23 cellular contexts compared by ENCODE assay signal in genomic region chr13:41056996-41057711, GRCh38. TPM values are rescaled to one million over a fixed set of nuclear protein-coding genes. Genes with fewer than 3 reads are reported as not detected.
A peak's percentile ranks its signal among the peaks of the same experiment; 100 is the strongest.
DNase-seq lines count a peak whose midpoint lies in the region; ATAC-seq, FAIRE-seq and TF ChIP-seq lines count a peak whose summit lies in the region.
"Had no signal": no experiment of that assay in that cellular context is flagged by ENCODE, and none has a peak within 500 bp of the region (broad histone marks: within the 10 kb centered on the region; RNA-seq: fewer than 3 reads in every experiment).

No MANE protein-coding gene starts in this region.

- intact Hi-C loops in HepG2 (cut with micrococcal nuclease; ENCODE audit: unreplicated experiment), result loop anchor here (5.0 kb wide), 1 partner anchor 40 kb away; the partner anchor contains the start of gene ELF1
- intact Hi-C loops in right lobe of liver (cut with DNase I), result no loop called here

- H3K9me3 Mint-ChIP-seq in neural crest cell, result no peaks in the 10 kb centered on the region
- H3K9me3 Mint-ChIP-seq: activated CD4-positive, alpha-beta memory T cell treated with anti-CD3 and anti-CD28 coated beads for 36 hours; CD8-positive, alpha-beta T cell; central memory CD8-positive, alpha-beta T cell; nephron progenitor cell; T-helper 2 cell treated with Interferon-gamma antibody and Interleukin-4, amounts not matched to agents 5 μg/mL and 100 μg/mL, for 36 hours had no signal

- H3K27ac ChIP-seq in HepG2 (ENCODE audit: extremely low read length, insufficient read depth, low read length) (peak overlapping the region; percentile 98), right lobe of liver (no peak overlapping the region)
- H3K27ac ChIP-seq: SJSA1 had no signal

- peaks cover 53% of the 10 kb centered on the region for H4K20me1 ChIP-seq in HepG2 (ENCODE audit: insufficient read depth, low read length)

- no peak for TF ChIP-seq RAD21 in HepG2 (CRISPR knock-in tag; IDR thresholded peaks at IDR 0.05)

- H3K9ac ChIP-seq in HepG2 (ENCODE audit: insufficient read depth, low read depth, low read length), result peak overlapping the region; percentile 14
- H3K9ac ChIP-seq in adipocyte (ENCODE audit: low read length), result no peak overlapping the region

- DNase-seq in HepG2 (ENCODE audit: low spot score), result peak; percentile 63
- no peak for DNase-seq in right lobe of liver
- DNase-seq in adipocyte (ENCODE audit: low read depth), result no peak
- DNase-seq in neural crest cell (ENCODE audit: low read depth, low spot score), result no peak
- DNase-seq in T-helper 1 cell, result no peak
- DNase-seq in SKM-1 (lab: John Stamatoyannopoulos, UW; ENCODE audit: unreplicated experiment), result no peak
- DNase-seq: activated CD4-positive, alpha-beta memory T cell treated with anti-CD3 and anti-CD28 coated beads for 36 hours; amygdala; CD8-positive, alpha-beta T cell; DMS79; H7; KG1; midbrain; NCI-H187; nephron progenitor cell; stimulated activated CD4-positive, alpha-beta T cell treated with anti-CD3 and anti-CD28 coated beads, Interleukin-4, amount 100 ng/mL, for 1 hour had no signal

- H2AFZ ChIP-seq in HepG2 (ENCODE audit: low read length), result no peak overlapping the region

- WGBS in HepG2 (ENCODE audit: low lambda C conversion rate), result 19% methylated on average over 9 of the region's 9 CpGs
- WGBS in right lobe of liver (ENCODE audit: insufficient coverage, low coverage, low lambda C conversion rate, missing lambda C conversion rate), result 67% methylated on average over 9 of the region's 9 CpGs

- CTCF ChIA-PET in HepG2 (lab: Yijun Ruan, JAX; ENCODE audit: low intra/inter-chr PET ratio, low total read pairs), result no interaction called here

- TF ChIP-seq POLR2A in HepG2 (IDR thresholded peaks at IDR 0.05; ENCODE audit: insufficient read depth in 1 of 2, low read depth in 2 of 2, low read length in 2 of 2) (no peak), right lobe of liver (IDR thresholded peaks at IDR 0.05) (no peak)

- H3K4me3 ChIP-seq in HepG2 (replicated peaks in 1 of 3; ENCODE audit: insufficient read depth in 1 of 3, low read depth in 2 of 3, low read length in 3 of 3), result peak overlapping the region in 2 of 3 experiments; percentile 1 to 90; a peak in 3 of 6 replicates
- no peak overlapping the region for H3K4me3 ChIP-seq in right lobe of liver
- H3K4me3 ChIP-seq in adipocyte (ENCODE audit: low read length), result peak overlapping the region; percentile 97
- H3K4me3 ChIP-seq: SJSA1, skin epidermis had no signal

- in situ Hi-C loops in HepG2 (cut with HindIII; ENCODE audit: extremely low pct_ligation_motif_present, low pct_unique_long_range_greater_than_20kb), result loop anchor here (10.0 kb wide), 1 partner anchor 82 kb away; no protein-coding TSS in a partner anchor

- TF ChIP-seq EP300 in HepG2 (IDR thresholded peaks at IDR 0.05; ENCODE audit: low read depth in 2 of 2, low read length in 2 of 2), result peak in 1 of 2 experiments; percentile 63; a peak in 2 of 4 replicates
- no peak for TF ChIP-seq EP300 in HepG2 (CRISPR knock-in tag; IDR thresholded peaks at IDR 0.05; ENCODE audit: borderline replicate concordance)

- peak; percentile 59 for FAIRE-seq in HepG2 (lab: Jason Lieb, UNC)
- FAIRE-seq: frontal cortex had no signal

- POLR2A ChIA-PET in HepG2 (lab: Yijun Ruan, JAX), result interaction anchor here (0.9 to 1.0 kb wide), 2 partner anchors 37 to 48 kb away, joined by 3 to 4 read pairs; no protein-coding TSS in a partner anchor

- H3K27ac Mint-ChIP-seq in neural crest cell (ENCODE audit: unreplicated experiment), result no peak overlapping the region
- H3K27ac Mint-ChIP-seq: activated CD4-positive, alpha-beta memory T cell treated with anti-CD3 and anti-CD28 coated beads for 36 hours; nephron progenitor cell; T-helper 2 cell treated with Interferon-gamma antibody and Interleukin-4, amounts not matched to agents 5 μg/mL and 100 μg/mL, for 36 hours had no signal

- peak overlapping the region; percentile 50 for H3K4me3 Mint-ChIP-seq in neural crest cell
- H3K4me3 Mint-ChIP-seq: activated CD4-positive, alpha-beta memory T cell treated with anti-CD3 and anti-CD28 coated beads for 36 hours; CD8-positive, alpha-beta T cell; central memory CD8-positive, alpha-beta T cell had no signal

- H3K27me3 Mint-ChIP-seq in neural crest cell (ENCODE audit: low read depth), result peaks cover 14% of the 10 kb centered on the region
- H3K27me3 Mint-ChIP-seq: activated CD4-positive, alpha-beta memory T cell treated with anti-CD3 and anti-CD28 coated beads for 36 hours; central memory CD8-positive, alpha-beta T cell had no signal

- no peaks in the 10 kb centered on the region; a peak in 1 of 5 replicates for H3K27me3 ChIP-seq in HepG2 (ENCODE audit: control insufficient read depth in 1 of 2, insufficient read depth in 2 of 2, low read length in 2 of 2)
- no peaks in the 10 kb centered on the region for H3K27me3 ChIP-seq in right lobe of liver
- no peaks in the 10 kb centered on the region for H3K27me3 ChIP-seq in adipocyte (replicated peaks; ENCODE audit: control insufficient read depth, insufficient read depth, low read length)
- H3K27me3 ChIP-seq: SJSA1 had no signal

- peaks cover 38% of the 10 kb centered on the region for H3K4me1 Mint-ChIP-seq in neural crest cell

- H3K36me3 ChIP-seq in HepG2 (replicated peaks in 1 of 2; ENCODE audit: control insufficient read depth in 1 of 2, insufficient read depth in 2 of 2, low read length in 2 of 2) (no peaks in the 10 kb centered on the region), right lobe of liver (no peaks in the 10 kb centered on the region), adipocyte (ENCODE audit: control insufficient read depth, insufficient read depth, low read length, severe bottlenecking) (no peaks in the 10 kb centered on the region)

- peaks cover 69% of the 10 kb centered on the region for H3K4me1 ChIP-seq in HepG2 (ENCODE audit: insufficient read depth, low read length)
- peaks cover 0 to 72% (median 20%) of the 10 kb centered on the region in 4 donors for H3K4me1 ChIP-seq in right lobe of liver
- peaks cover 57% of the 10 kb centered on the region for H3K4me1 ChIP-seq in adipocyte (ENCODE audit: control insufficient read depth, insufficient read depth, low read length)

- peak overlapping the region; percentile 86 for H3K4me2 ChIP-seq in HepG2 (ENCODE audit: low read depth, low read length)

- ATAC-seq in HepG2 (no peak), right lobe of liver (no peak), esophagus mucosa (no peak), GM21367 (IDR thresholded peaks at IDR 0.05; ENCODE audit: unreplicated experiment) (no peak)
- ATAC-seq: CD8-positive, alpha-beta T cell had no signal

- H3K36me3 Mint-ChIP-seq in neural crest cell (ENCODE audit: low read depth), result no peaks in the 10 kb centered on the region

- peaks cover 92% of the 10 kb centered on the region for H3K79me2 ChIP-seq in HepG2 (ENCODE audit: insufficient read depth, low read length)

- no TSS peak for BruUV-seq in HepG2 (replicated peaks; lab: Mats Ljungman, UMichigan)

- H3K9me3 ChIP-seq in HepG2 (ENCODE audit: low read length) (no peaks in the 10 kb centered on the region), right lobe of liver (no peaks in the 10 kb centered on the region), adipocyte (ENCODE audit: control insufficient read depth, low read length) (no peaks in the 10 kb centered on the region)
- H3K9me3 ChIP-seq: SJSA1 had no signal

- TF ChIP-seq CTCF in HepG2 (CRISPR knock-in tag; IDR thresholded peaks at IDR 0.05) (no peak), right lobe of liver (IDR thresholded peaks at IDR 0.05) (no peak), neural crest cell (conservative IDR thresholded peaks at IDR 0.05) (no peak)

RNA-seq across cellular contexts. Expression of gene WBP4, which starts 4.2 kb away (rescaled TPM):
- total RNA-seq in HepG2 (2016; rRNA removed; fragmentation: Illumina TruSeq; extraction: Trizol) (11.7 and 16.8 TPM in 2 replicates), right lobe of liver (1 to 10 TPM; 3.8 to 6.9 (median 4.6) TPM), neural crest cell (8.3 and 8.7 TPM in 2 replicates), esophagus mucosa (5.3 TPM)
- total RNA-seq in HepG2 (2016; cell fraction: cytosol; rRNA removed; fragmentation: Illumina TruSeq; extraction: Trizol; ENCODE audit: low read depth), result 1.8 and 2.7 TPM in 2 replicates
- total RNA-seq in HepG2 (2016; cell fraction: insoluble cytoplasmic fraction; rRNA removed; fragmentation: Illumina TruSeq; extraction: Trizol), result 12.5 and 16.9 TPM in 2 replicates
- total RNA-seq in HepG2 (2016; cell fraction: membrane; rRNA removed; fragmentation: Illumina TruSeq; extraction: Trizol), result 4.5 and 4.9 TPM in 2 replicates
- 8.6 and 8.7 TPM in 2 replicates for total RNA-seq in HepG2 (2016; cell fraction: nucleus; rRNA removed; fragmentation: Illumina TruSeq; extraction: Trizol)
- 5.6 and 6.7 TPM in 2 replicates for polyA plus RNA-seq in HepG2 (2011; rRNA removed)
- 2.7 and 3.8 TPM in 2 replicates for polyA plus RNA-seq in HepG2 (2011; cell fraction: cytosol; rRNA removed)
- 2.8 and 4.4 TPM in 2 replicates for polyA plus RNA-seq in HepG2 (2011; cell fraction: nucleus; rRNA removed)
- 9.8 and 11.1 TPM in 2 replicates for polyA plus RNA-seq in HepG2 (2012)
- 1.0 and 1.1 TPM in 2 replicates for polyA plus RNA-seq in HepG2 (2016; cell fraction: cytosol; fragmentation: Illumina TruSeq; extraction: Trizol; ENCODE audit: low read depth)
- polyA plus RNA-seq in HepG2 (2016; cell fraction: insoluble cytoplasmic fraction; fragmentation: Illumina TruSeq; extraction: Trizol; ENCODE audit: low read depth), result 18.0 and 18.9 TPM in 2 replicates
- polyA plus RNA-seq in HepG2 (2016; cell fraction: membrane; fragmentation: Illumina TruSeq; extraction: Trizol; ENCODE audit: low read depth), result 2.6 and 3.2 TPM in 2 replicates
- polyA plus RNA-seq in HepG2 (2016; cell fraction: nucleus; fragmentation: Illumina TruSeq; extraction: Trizol; ENCODE audit: insufficient read depth, low read depth), result 14.5 and 15.5 TPM in 2 replicates
- polyA minus RNA-seq in HepG2 (2011; rRNA and poly(A)+ RNA removed; ENCODE audit: low replicate concordance), result 0.91 and 1.3 TPM in 2 replicates
- 3.2 and 3.7 TPM in 2 replicates for polyA minus RNA-seq in HepG2 (2011; cell fraction: cytosol; rRNA and poly(A)+ RNA removed)
- polyA minus RNA-seq in HepG2 (2011; cell fraction: nucleus; rRNA and poly(A)+ RNA removed), result 8.1 and 9.2 TPM in 2 replicates

RNA-seq across cellular contexts. Expression of gene ELF1, which starts 38.0 kb away (rescaled TPM):
- total RNA-seq in HepG2 (2016; rRNA removed; fragmentation: Illumina TruSeq; extraction: Trizol) (71.5 and 91.5 TPM in 2 replicates), right lobe of liver (10 to 100 TPM; 24.1 to 35.4 (median 31.0) TPM), neural crest cell (18.0 and 19.2 TPM in 2 replicates), esophagus mucosa (68.9 TPM)
- 12.1 and 14.2 TPM in 2 replicates for total RNA-seq in HepG2 (2016; cell fraction: cytosol; rRNA removed; fragmentation: Illumina TruSeq; extraction: Trizol; ENCODE audit: low read depth)
- total RNA-seq in HepG2 (2016; cell fraction: insoluble cytoplasmic fraction; rRNA removed; fragmentation: Illumina TruSeq; extraction: Trizol), result 70.6 and 87.4 TPM in 2 replicates
- total RNA-seq in HepG2 (2016; cell fraction: membrane; rRNA removed; fragmentation: Illumina TruSeq; extraction: Trizol), result 24.5 and 26.2 TPM in 2 replicates
- total RNA-seq in HepG2 (2016; cell fraction: nucleus; rRNA removed; fragmentation: Illumina TruSeq; extraction: Trizol), result 78.4 and 79.2 TPM in 2 replicates
- 24.6 and 26.5 TPM in 2 replicates for polyA plus RNA-seq in HepG2 (2011; rRNA removed)
- polyA plus RNA-seq in HepG2 (2011; cell fraction: cytosol; rRNA removed), result 14.1 and 18.0 TPM in 2 replicates
- polyA plus RNA-seq in HepG2 (2011; cell fraction: nucleus; rRNA removed), result 15.7 and 16.1 TPM in 2 replicates
- polyA plus RNA-seq in HepG2 (2012), result 28.9 and 32.2 TPM in 2 replicates
- polyA plus RNA-seq in HepG2 (2016; cell fraction: cytosol; fragmentation: Illumina TruSeq; extraction: Trizol; ENCODE audit: low read depth), result 1.6 and 1.9 TPM in 2 replicates
- polyA plus RNA-seq in HepG2 (2016; cell fraction: insoluble cytoplasmic fraction; fragmentation: Illumina TruSeq; extraction: Trizol; ENCODE audit: low read depth), result 55.8 and 56.2 TPM in 2 replicates
- 6.4 and 6.6 TPM in 2 replicates for polyA plus RNA-seq in HepG2 (2016; cell fraction: membrane; fragmentation: Illumina TruSeq; extraction: Trizol; ENCODE audit: low read depth)
- 46.4 and 47.1 TPM in 2 replicates for polyA plus RNA-seq in HepG2 (2016; cell fraction: nucleus; fragmentation: Illumina TruSeq; extraction: Trizol; ENCODE audit: insufficient read depth, low read depth)
- polyA minus RNA-seq in HepG2 (2011; rRNA and poly(A)+ RNA removed; ENCODE audit: low replicate concordance), result 18.2 and 60.6 TPM in 2 replicates
- polyA minus RNA-seq in HepG2 (2011; cell fraction: cytosol; rRNA and poly(A)+ RNA removed), result 29.5 and 31.8 TPM in 2 replicates
- 77.6 and 81.4 TPM in 2 replicates for polyA minus RNA-seq in HepG2 (2011; cell fraction: nucleus; rRNA and poly(A)+ RNA removed)

Comparison
In these comparisons a context has a peak if more than half of its experiments do, and no peak if none do; other contexts are left out.
1. H3K4me3 ChIP-seq: peak in HepG2 (2 of 3) and adipocyte (single experiment); none in right lobe of liver (0 of 3).